Comparison of ENCODE assay signal across 1 cellular context in genomic region chr5:180683523-180683922, GRCh38.
TF ChIP-seq lines count a peak whose summit lies in the region.

No MANE protein-coding gene starts in this region.

TF ChIP-seq in HepG2, 621 proteins besides CTCF, POLR2A, EP300 and RAD21 (continues in another document):
- TF ChIP-seq SOX5 (CRISPR knock-in tag; IDR thresholded peaks at IDR 0.05; ENCODE audit: borderline replicate concordance) (0 out of 2 replicates have a peak, but pooled peaks have one; percentile 8), KMT2A (CRISPR knock-in tag; IDR thresholded peaks at IDR 0.05) (no peak), ZNF619 (CRISPR knock-in tag; IDR thresholded peaks at IDR 0.05) (no peak), ZNF879 (CRISPR knock-in tag; IDR thresholded peaks at IDR 0.05) (no peak), ZNF629 (CRISPR knock-in tag; conservative IDR thresholded peaks at IDR 0.05) (peak; percentile 86), ZNF17 (CRISPR knock-in tag; IDR thresholded peaks at IDR 0.05) (no peak), ZNF432 (CRISPR knock-in tag; IDR thresholded peaks at IDR 0.05; ENCODE audit: borderline replicate concordance) (no peak), SPEN (CRISPR knock-in tag; IDR thresholded peaks at IDR 0.05; ENCODE audit: low read depth) (no peak), DZIP1 (CRISPR knock-in tag; IDR thresholded peaks at IDR 0.05) (no peak), RNF219 (CRISPR knock-in tag; IDR thresholded peaks at IDR 0.05) (no peak), KDM6A (CRISPR knock-in tag; IDR thresholded peaks at IDR 0.05; ENCODE audit: low read depth) (no peak), RXRA (CRISPR knock-in tag; IDR thresholded peaks at IDR 0.05) (no peak), ZNF138 (CRISPR knock-in tag; IDR thresholded peaks at IDR 0.05; ENCODE audit: low read depth) (no peak), PHF8 (CRISPR knock-in tag; IDR thresholded peaks at IDR 0.05) (0 out of 2 replicates have a peak, but pooled peaks have one; percentile 23), CC2D1A (CRISPR knock-in tag; IDR thresholded peaks at IDR 0.05) (no peak), AFF4 (CRISPR knock-in tag; IDR thresholded peaks at IDR 0.05) (no peak), ZNF788 (CRISPR knock-in tag; IDR thresholded peaks at IDR 0.05; ENCODE audit: borderline replicate concordance) (no peak), HOXA9 (CRISPR knock-in tag; IDR thresholded peaks at IDR 0.05; ENCODE audit: borderline replicate concordance) (no peak), SMAD9 (CRISPR knock-in tag; IDR thresholded peaks at IDR 0.05) (no peak), PLRG1 (conservative IDR thresholded peaks at IDR 0.05) (no peak), ZNF460 (CRISPR knock-in tag; IDR thresholded peaks at IDR 0.05; ENCODE audit: borderline replicate concordance) (no peak), ZNF576 (CRISPR knock-in tag; IDR thresholded peaks at IDR 0.05) (no peak), ZNF556 (CRISPR knock-in tag; IDR thresholded peaks at IDR 0.05; ENCODE audit: borderline replicate concordance) (0 out of 2 replicates have a peak, but pooled peaks have one; percentile 28), E2F2 (CRISPR knock-in tag; IDR thresholded peaks at IDR 0.05; ENCODE audit: borderline replicate concordance) (no peak), KDM3A (CRISPR knock-in tag; IDR thresholded peaks at IDR 0.05; ENCODE audit: low read depth) (no peak), ZMYM3 (CRISPR knock-in tag; IDR thresholded peaks at IDR 0.05) (no peak), SP1 (IDR thresholded peaks at IDR 0.05) (no peak), SP1 (CRISPR knock-in tag; IDR thresholded peaks at IDR 0.05) (no peak), PAXIP1 (CRISPR knock-in tag; conservative IDR thresholded peaks at IDR 0.05) (peak; percentile 54), MYPOP (CRISPR knock-in tag; IDR thresholded peaks at IDR 0.05) (no peak), ZNF280D (CRISPR knock-in tag; IDR thresholded peaks at IDR 0.05) (no peak), NFKBIZ (CRISPR knock-in tag; IDR thresholded peaks at IDR 0.05) (no peak), NFIC (IDR thresholded peaks at IDR 0.05; ENCODE audit: low read length) (no peak), PRMT3 (CRISPR knock-in tag; IDR thresholded peaks at IDR 0.05; ENCODE audit: borderline replicate concordance, low read depth) (no peak), FOXA1 (IDR thresholded peaks at IDR 0.05) (no peak), FOXA1 (CRISPR knock-in tag; IDR thresholded peaks at IDR 0.05) (no peak), ATF7 (IDR thresholded peaks at IDR 0.05) (no peak), ATF7 (CRISPR knock-in tag; IDR thresholded peaks at IDR 0.05) (no peak), KDM1A (CRISPR knock-in tag; IDR thresholded peaks at IDR 0.05) (no peak), MIXL1 (CRISPR knock-in tag; IDR thresholded peaks at IDR 0.05) (no peak), MXD4 (CRISPR knock-in tag; IDR thresholded peaks at IDR 0.05) (no peak), ZNF512 (CRISPR knock-in tag; IDR thresholded peaks at IDR 0.05) (no peak), ZNF577 (CRISPR knock-in tag; IDR thresholded peaks at IDR 0.05; ENCODE audit: borderline replicate concordance, low read depth) (no peak), ZNF282 (IDR thresholded peaks at IDR 0.05; ENCODE audit: partially characterized antibody) (no peak), EEA1 (CRISPR knock-in tag; IDR thresholded peaks at IDR 0.05; ENCODE audit: borderline replicate concordance) (no peak), ZSCAN29 (CRISPR knock-in tag; conservative IDR thresholded peaks at IDR 0.05) (no peak)
- TF ChIP-seq, protein P1, sequence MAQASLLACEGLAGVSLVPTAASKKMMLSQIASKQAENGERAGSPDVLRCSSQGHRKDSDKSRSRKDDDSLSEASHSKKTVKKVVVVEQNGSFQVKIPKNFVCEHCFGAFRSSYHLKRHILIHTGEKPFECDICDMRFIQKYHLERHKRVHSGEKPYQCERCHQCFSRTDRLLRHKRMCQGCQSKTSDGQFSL (CRISPR knock-in tag; IDR thresholded peaks at IDR 0.05): no peak
